9 cellular contexts compared by ENCODE assay signal in the genomic region with DNA sequence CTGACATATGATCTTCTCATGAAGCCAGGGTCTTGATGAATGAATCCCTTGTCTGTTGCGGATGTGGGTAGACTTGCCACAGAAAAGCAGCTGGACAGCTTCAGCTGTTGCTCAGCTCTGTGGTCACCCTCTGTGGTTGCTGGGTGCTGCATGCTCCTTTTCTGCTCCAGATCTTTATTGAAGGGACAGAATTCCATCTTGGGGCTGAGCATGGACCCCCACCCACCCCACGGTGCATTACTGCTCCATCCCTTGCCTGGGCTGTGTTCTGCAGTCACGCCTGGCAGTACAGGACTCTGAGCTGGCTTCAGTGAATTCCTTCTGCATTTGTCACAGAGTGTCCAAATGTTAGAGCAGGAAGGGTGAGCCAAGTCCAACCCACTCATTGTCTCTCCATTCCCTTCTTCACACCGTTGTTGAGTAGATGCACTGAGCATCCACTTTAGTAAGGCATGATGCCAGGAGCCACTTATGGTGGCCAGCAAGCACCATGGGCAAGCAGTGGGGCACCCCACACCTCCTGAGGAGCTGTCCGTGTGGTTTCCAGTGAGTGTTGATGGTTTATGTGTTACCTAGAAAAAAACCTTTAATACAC. TPM values are rescaled to one million over a fixed set of nuclear protein-coding genes. Genes with fewer than 3 reads are reported as not detected.
DNase-seq lines count a peak whose midpoint lies in the region; ATAC-seq and FAIRE-seq lines count a peak whose summit lies in the region.
"Had no signal": no experiment of that assay in that cellular context is flagged by ENCODE, and none has a peak within 500 bp of the region (broad histone marks: within the 10 kb centered on the region; RNA-seq: fewer than 3 reads in every experiment).

No MANE protein-coding gene starts in this region.

- peak; percentile 92 for DNase-seq in H4 (ENCODE audit: low spot score)
- DNase-seq in RCC 7860 (ENCODE audit: low spot score): peak; percentile 96
- DNase-seq in fibroblast of the conjunctiva (ENCODE audit: low read depth): peak; percentile 45
- DNase-seq in skeletal muscle cell (ENCODE audit: low read depth): peak; percentile 88
- no peak for DNase-seq in NCI-H1105 (lab: John Stamatoyannopoulos, UW)
- DNase-seq in GM19240 (ENCODE audit: insufficient read length, low spot score): no peak
- DNase-seq: activated CD4-positive, alpha-beta memory T cell treated with anti-CD3 and anti-CD28 coated beads, Interleukin-2, amount 10 ng/mL, durations not matched to agents 7 days and 5 days had no signal

- FAIRE-seq in RCC 7860 (lab: Jason Lieb, UNC): peak; percentile 91
- FAIRE-seq: GM19239 had no signal

- no peak for ATAC-seq in HG02798 (IDR thresholded peaks at IDR 0.05; ENCODE audit: poor library complexity, unreplicated experiment)

- H3K4me3 ChIP-seq in skeletal muscle cell (ENCODE audit: low read depth, low read length): no peak overlapping the region

RNA-seq across cellular contexts. Expression of a gene that starts 14.5 kb away (rescaled TPM):
- total RNA-seq in H4 (2014; rRNA removed; shearing (Covaris generic)): not detected in 2 replicates
- total RNA-seq: activated CD4-positive, alpha-beta memory T cell treated with anti-CD3 and anti-CD28 coated beads, Interleukin-2, amount 10 ng/mL, durations not matched to agents 7 days and 5 days had no signal

Comparison
In these comparisons a context has a peak if more than half of its experiments do, and no peak if none do; other contexts are left out.
1. DNase-seq: peak in H4 (single experiment), RCC 7860 (single experiment), fibroblast of the conjunctiva (single experiment) and skeletal muscle cell (single experiment); none in NCI-H1105 (single experiment) and GM19240 (single experiment).